In genomic region chr4:136329042-136329662, GRCh38 we compare ENCODE assay signal across 15 cellular contexts.
A peak's percentile ranks its signal among the peaks of the same experiment; 100 is the strongest.
DNase-seq lines count a peak whose midpoint lies in the region; ATAC-seq and TF ChIP-seq lines count a peak whose summit lies in the region.
"Had no signal": no experiment of that assay in that cellular context is flagged by ENCODE, and none has a peak within 500 bp of the region (broad histone marks: within the 10 kb centered on the region; RNA-seq: fewer than 3 reads in every experiment).

No MANE protein-coding gene starts in this region.

- H3K4me2 ChIP-seq in PC-3 (ENCODE audit: low read length): no peak overlapping the region
- no peak overlapping the region for H3K4me2 ChIP-seq in neural progenitor cell

- peaks cover 3% of the 10 kb centered on the region for H3K27me3 Mint-ChIP-seq in chondrocyte (ENCODE audit: low read depth)
- no peaks in the 10 kb centered on the region for H3K27me3 Mint-ChIP-seq in neural progenitor cell (ENCODE audit: insufficient read depth, low read depth)
- H3K27me3 Mint-ChIP-seq: activated T-cell treated with anti-CD3 and anti-CD28 coated beads, Interleukin-2, amount 50 U/mL, for 24 hours had no signal

- no peak overlapping the region for H3K4me3 ChIP-seq in PC-3 (ENCODE audit: low read length)
- no peak overlapping the region for H3K4me3 ChIP-seq in neural progenitor cell
- H3K4me3 ChIP-seq in body of pancreas: no peak overlapping the region
- H3K4me3 ChIP-seq: ascending aorta, left ventricle myocardium inferior had no signal

- H3K4me3 Mint-ChIP-seq in chondrocyte (ENCODE audit: unreplicated experiment): no peak overlapping the region
- H3K4me3 Mint-ChIP-seq in neural progenitor cell: no peak overlapping the region
- H3K4me3 Mint-ChIP-seq: activated T-cell treated with anti-CD3 and anti-CD28 coated beads, Interleukin-2, amount 50 U/mL, for 24 hours had no signal

- H3K36me3 Mint-ChIP-seq in chondrocyte (ENCODE audit: low read depth) (no peaks in the 10 kb centered on the region), neural progenitor cell (no peaks in the 10 kb centered on the region)

- H3K36me3 ChIP-seq in PC-3 (ENCODE audit: low read depth, low read length) (no peaks in the 10 kb centered on the region), neural progenitor cell (no peaks in the 10 kb centered on the region), body of pancreas (replicated peaks in 1 of 2; ENCODE audit: insufficient read depth in 1 of 2, low read depth in 2 of 2) (no peaks in the 10 kb centered on the region)
- H3K36me3 ChIP-seq: ascending aorta, left ventricle myocardium inferior had no signal

- no peak for TF ChIP-seq POLR2A in body of pancreas (IDR thresholded peaks at IDR 0.05)

- H3K27me3 ChIP-seq in PC-3 (ENCODE audit: low read length): no peaks in the 10 kb centered on the region
- H3K27me3 ChIP-seq in neural progenitor cell: no peaks in the 10 kb centered on the region
- no peaks in the 10 kb centered on the region for H3K27me3 ChIP-seq in body of pancreas
- H3K27me3 ChIP-seq: ascending aorta had no signal

- H3K9me3 Mint-ChIP-seq in chondrocyte (ENCODE audit: low read depth) (no peaks in the 10 kb centered on the region), neural progenitor cell (no peaks in the 10 kb centered on the region)

- H3K27ac Mint-ChIP-seq in chondrocyte (ENCODE audit: unreplicated experiment) (no peak overlapping the region), neural progenitor cell (no peak overlapping the region)
- H3K27ac Mint-ChIP-seq: activated T-cell treated with anti-CD3 and anti-CD28 coated beads, Interleukin-2, amount 50 U/mL, for 24 hours had no signal

- H3K4me1 ChIP-seq in PC-3 (ENCODE audit: insufficient read depth, low read length) (no peaks in the 10 kb centered on the region), neural progenitor cell (no peaks in the 10 kb centered on the region), body of pancreas (no peaks in the 10 kb centered on the region)
- H3K4me1 ChIP-seq: ascending aorta, left ventricle myocardium inferior had no signal

- 40 to 60% methylated on average over 1 to 3 of the region's 3 CpGs for WGBS in body of pancreas, 2 donors

- H3K79me2 ChIP-seq in PC-3 (ENCODE audit: low read length) (no peaks in the 10 kb centered on the region), neural progenitor cell (ENCODE audit: low read depth) (no peaks in the 10 kb centered on the region)

- no peaks in the 10 kb centered on the region for H3K4me1 Mint-ChIP-seq in chondrocyte (ENCODE audit: low read depth)
- no peaks in the 10 kb centered on the region for H3K4me1 Mint-ChIP-seq in neural progenitor cell

- POLR2A ChIA-PET in PC-3 (lab: Charles Lee; ENCODE audit: unreplicated experiment): no interaction called here

- H4K20me1 ChIP-seq in PC-3 (ENCODE audit: low read length) (no peaks in the 10 kb centered on the region), neural progenitor cell (ENCODE audit: low read depth) (no peaks in the 10 kb centered on the region)

- no peaks in the 10 kb centered on the region for H3K9me3 ChIP-seq in PC-3 (ENCODE audit: low read length)
- no peaks in the 10 kb centered on the region for H3K9me3 ChIP-seq in neural progenitor cell (ENCODE audit: low read depth)
- no peaks in the 10 kb centered on the region for H3K9me3 ChIP-seq in body of pancreas
- H3K9me3 ChIP-seq: ascending aorta, left ventricle myocardium inferior had no signal

- DNase-seq in H4 (ENCODE audit: low spot score) (peak; percentile 17), PC-3 (peak; percentile 20), chondrocyte (ENCODE audit: low spot score) (no peak), neural progenitor cell (ENCODE audit: low spot score) (peak; percentile 19), body of pancreas (no peak), COLO668 (lab: John Stamatoyannopoulos, UW; ENCODE audit: unreplicated experiment) (no peak)
- DNase-seq: activated T-cell treated with anti-CD3 and anti-CD28 coated beads, Interleukin-2, amount 50 U/mL, for 24 hours; COR-L47; HCEC 1CT; left ventricle myocardium inferior; NCI-H1105 treated with DMSO at 0.1 percent for 48 hours; SHP77 treated with DMSO at 0.1 percent for 48 hours; stimulated activated CD4-positive, alpha-beta T cell treated with anti-CD3 and anti-CD28 coated beads, Interleukin-12 subunit alpha, Interleukin-12 subunit beta, amount 100 ng/mL, for 4 hours had no signal

- CTCF ChIA-PET in PC-3 (lab: Charles Lee): no interaction called here

- BruUV-seq in PC-3 (replicated peaks; lab: Mats Ljungman, UMichigan): no TSS peak

- H3K9ac ChIP-seq in PC-3 (ENCODE audit: low read length): no peak overlapping the region
- H3K9ac ChIP-seq in neural progenitor cell: no peak overlapping the region

- TF ChIP-seq CTCF in PC-3 (conservative IDR thresholded peaks at IDR 0.05; ENCODE audit: low read depth, low read length): peak; percentile 50
- peak; percentile 50 for TF ChIP-seq CTCF in chondrocyte (IDR thresholded peaks at IDR 0.05)
- TF ChIP-seq CTCF in neural progenitor cell (IDR thresholded peaks at IDR 0.05): peak; percentile 42
- TF ChIP-seq CTCF in body of pancreas (IDR thresholded peaks at IDR 0.05): no peak

- H3K27ac ChIP-seq in PC-3 (ENCODE audit: low read length) (no peak overlapping the region), neural progenitor cell (no peak overlapping the region), body of pancreas (no peak overlapping the region)
- H3K27ac ChIP-seq: ascending aorta, left ventricle myocardium inferior had no signal

- peak; percentile 70 for ATAC-seq in PC-3
- no peak for ATAC-seq in HG03439 (IDR thresholded peaks at IDR 0.05; ENCODE audit: unreplicated experiment)
- no peak for ATAC-seq in body of pancreas

- H3F3A ChIP-seq in PC-3 (ENCODE audit: low read length, unreplicated experiment) (no peaks in the 10 kb centered on the region), neural progenitor cell (ENCODE audit: low read depth) (no peaks in the 10 kb centered on the region)

- intact Hi-C loops in PC-3 (cut with micrococcal nuclease): loop anchor here (5.0 to 10.0 kb wide), 2 partner anchors 204 to 533 kb away; no protein-coding TSS in a partner anchor
- intact Hi-C loops in body of pancreas (cut with DNase I): no loop called here

- H3K9me2 ChIP-seq in PC-3 (replicated peaks; ENCODE audit: low read length): no peaks in the 10 kb centered on the region

- H2AFZ ChIP-seq in PC-3 (ENCODE audit: low read length) (no peak overlapping the region), neural progenitor cell (replicated peaks) (peak overlapping the region; percentile 61)

Comparison
In these comparisons a context has a peak if more than half of its experiments do, and no peak if none do; other contexts are left out.
1. DNase-seq: peak in H4 (single experiment), PC-3 (single experiment) and neural progenitor cell (single experiment); none in chondrocyte (single experiment), body of pancreas (0 of 4) and COLO668 (single experiment).
2. CTCF ChIP-seq: peak in PC-3 (single experiment), chondrocyte (single experiment) and neural progenitor cell (single experiment); none in body of pancreas (0 of 7).